20 cellular contexts compared by ENCODE assay signal in the genomic region with DNA sequence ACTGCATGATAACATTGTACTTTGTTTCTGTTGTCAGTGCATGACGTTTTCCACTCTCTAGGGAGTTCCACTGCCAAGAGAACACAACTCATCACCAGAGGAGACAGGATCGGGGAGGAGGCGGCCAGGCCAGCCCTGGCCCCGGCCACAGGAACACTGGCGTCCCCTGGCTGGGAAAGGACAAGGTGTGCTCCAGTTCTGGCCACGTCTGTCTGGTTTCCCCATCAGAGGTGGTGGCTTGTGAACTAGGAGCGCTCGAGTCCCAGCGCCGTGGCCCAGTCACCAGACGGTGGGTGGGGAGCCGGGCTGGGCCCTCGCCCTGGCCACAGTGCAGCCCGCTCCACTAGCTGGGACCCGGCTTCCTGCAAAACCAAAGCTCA.
DNase-seq lines count a peak whose midpoint lies in the region; ATAC-seq and TF ChIP-seq lines count a peak whose summit lies in the region.
"Had no signal": no experiment of that assay in that cellular context is flagged by ENCODE, and none has a peak within 500 bp of the region (broad histone marks: within the 10 kb centered on the region; RNA-seq: fewer than 3 reads in every experiment).

No MANE protein-coding gene starts in this region.

- no peaks in the 10 kb centered on the region for H3K36me3 Mint-ChIP-seq in osteocyte (ENCODE audit: unreplicated experiment)
- H3K36me3 Mint-ChIP-seq: CD14-positive monocyte had no signal

- ATAC-seq in Right ventricle myocardium superior (ENCODE audit: poor library complexity) (peak; percentile 20), GM19035 (IDR thresholded peaks at IDR 0.05; ENCODE audit: unreplicated experiment) (no peak)
- ATAC-seq: GM12878 had no signal

- intact Hi-C loops in Right ventricle myocardium superior (cut with DNase I) (no loop called here), left ventricle myocardium inferior (cut with micrococcal nuclease) (no loop called here)

- no peaks in the 10 kb centered on the region for H3K27me3 Mint-ChIP-seq in osteocyte (ENCODE audit: unreplicated experiment)

- H3K4me3 ChIP-seq in left ventricle myocardium inferior (no peak overlapping the region), fibroblast of the aortic adventitia (ENCODE audit: low read depth, low read length) (no peak overlapping the region)
- H3K4me3 ChIP-seq: adrenal gland, GM12878, ovary, thyroid gland had no signal

- peaks cover 6% of the 10 kb centered on the region for H3K4me1 Mint-ChIP-seq in osteocyte (ENCODE audit: unreplicated experiment)
- H3K4me1 Mint-ChIP-seq: CD14-positive monocyte; central memory CD8-positive, alpha-beta T cell had no signal

- TF ChIP-seq CTCF in left ventricle myocardium inferior (IDR thresholded peaks at IDR 0.05; ENCODE audit: borderline replicate concordance) (no peak), fibroblast of the aortic adventitia (IDR thresholded peaks at IDR 0.05; ENCODE audit: insufficient read depth, low read length) (no peak), osteocyte (IDR thresholded peaks at IDR 0.05) (no peak)

- H3K9me3 ChIP-seq in left ventricle myocardium inferior (replicated peaks), result no peaks in the 10 kb centered on the region
- H3K9me3 ChIP-seq: adrenal gland, ovary, thyroid gland had no signal

- H3K27ac ChIP-seq in left ventricle myocardium inferior (replicated peaks), result no peak overlapping the region
- H3K27ac ChIP-seq: ovary had no signal

- no peaks in the 10 kb centered on the region for H3K27me3 ChIP-seq in left ventricle myocardium inferior (ENCODE audit: low read depth)
- H3K27me3 ChIP-seq: adrenal gland, ovary, thyroid gland had no signal

- peaks cover 3% of the 10 kb centered on the region for H3K9me3 Mint-ChIP-seq in osteocyte (ENCODE audit: unreplicated experiment)
- H3K9me3 Mint-ChIP-seq: central memory CD8-positive, alpha-beta T cell had no signal

- peak overlapping the region; percentile 14 for H3K27ac Mint-ChIP-seq in osteocyte (ENCODE audit: unreplicated experiment)
- H3K27ac Mint-ChIP-seq: CD14-positive monocyte had no signal

- H3K4me3 Mint-ChIP-seq in osteocyte (ENCODE audit: unreplicated experiment), result no peak overlapping the region
- H3K4me3 Mint-ChIP-seq: CD14-positive monocyte; central memory CD8-positive, alpha-beta T cell had no signal

- H3K36me3 ChIP-seq in left ventricle myocardium inferior, result no peaks in the 10 kb centered on the region
- H3K36me3 ChIP-seq: adrenal gland, ovary, thyroid gland had no signal

- no peaks in the 10 kb centered on the region for H3K4me1 ChIP-seq in left ventricle myocardium inferior
- H3K4me1 ChIP-seq: adrenal gland, thyroid gland had no signal

- peak; percentile 46 for DNase-seq in Right ventricle myocardium superior
- no peak for DNase-seq in left ventricle myocardium inferior
- DNase-seq in fibroblast of the aortic adventitia (ENCODE audit: low read depth), result peak; percentile 52
- DNase-seq in osteocyte (ENCODE audit: extremely low spot score, unreplicated experiment), result no peak
- no peak for DNase-seq in AG08395 (ENCODE audit: low spot score)
- no peak for DNase-seq in epidermal melanocyte (ENCODE audit: insufficient read length, low spot score)
- no peak for DNase-seq in NCI-H748 (lab: John Stamatoyannopoulos, UW; ENCODE audit: unreplicated experiment)
- DNase-seq: DMS 273 treated with DMSO at 0.1 percent for 48 hours; GDM1; NCI-H1048; NCI-H2107; NCI-H524 treated with DMSO at 0.1 percent for 48 hours; stimulated activated CD4-positive, alpha-beta T cell treated with anti-CD3 and anti-CD28 coated beads, Interleukin-4, amount 100 ng/mL, for 4 hours had no signal

Comparison
In these comparisons a context has a peak if more than half of its experiments do, and no peak if none do; other contexts are left out.
1. DNase-seq: peak in Right ventricle myocardium superior (single experiment) and fibroblast of the aortic adventitia (single experiment); none in left ventricle myocardium inferior (single experiment), osteocyte (single experiment), AG08395 (single experiment), epidermal melanocyte (single experiment) and NCI-H748 (single experiment).